ENCODE assay signal across 8 cellular contexts in genomic region chr1:32774950-32775634, GRCh38. TPM values are rescaled to one million over a fixed set of nuclear protein-coding genes. Genes with fewer than 3 reads are reported as not detected.
DNase-seq lines count a peak whose midpoint lies in the region; ATAC-seq and TF ChIP-seq lines count a peak whose summit lies in the region.

No MANE protein-coding gene starts in this region.

- peaks cover 16 to 19% of the 10 kb centered on the region in 2 donors for H3K4me1 Mint-ChIP-seq in natural killer cell

- no peaks in the 10 kb centered on the region for H3K27me3 Mint-ChIP-seq in natural killer cell (ENCODE audit: low read depth in 2 of 2)

- DNase-seq in DMS 273 treated with DMSO at 0.1 percent for 48 hours (lab: John Stamatoyannopoulos, UW) (peak; percentile 16), NCI-H226 (peak; percentile 93), dermis blood vessel endothelial cell (peak; percentile 76), natural killer cell (no peak)

- intact Hi-C loops in natural killer cell (cut with micrococcal nuclease), result no loop called here

- H3K9me3 Mint-ChIP-seq in natural killer cell, result no peaks in the 10 kb centered on the region

- H3K27ac Mint-ChIP-seq in natural killer cell, result peak overlapping the region; percentile 61 to 74

- ATAC-seq in natural killer cell (no peak), HG03342 (IDR thresholded peaks at IDR 0.05; ENCODE audit: unreplicated experiment) (no peak), HG02884 (IDR thresholded peaks at IDR 0.05; ENCODE audit: unreplicated experiment) (no peak), GM21528 (IDR thresholded peaks at IDR 0.05; ENCODE audit: low FRiP score, unreplicated experiment) (no peak), HG02870 (IDR thresholded peaks at IDR 0.05; ENCODE audit: unreplicated experiment) (no peak)

- peaks cover 4% of the 10 kb centered on the region for H3K36me3 Mint-ChIP-seq in natural killer cell

- no peak for TF ChIP-seq CTCF in natural killer cell (IDR thresholded peaks at IDR 0.05)

- no peak overlapping the region for H3K4me3 Mint-ChIP-seq in natural killer cell

RNA-seq across cellular contexts. Expression of gene YARS1, which starts 42.1 kb away (rescaled TPM):
- total RNA-seq in dermis blood vessel endothelial cell, result 63.6 and 84.0 TPM in 2 replicates
- total RNA-seq in natural killer cell, result 100 to 1,000 TPM; 163 to 223 (median 197) TPM

RNA-seq across cellular contexts. Expression of gene S100PBP, which starts 42.4 kb away (rescaled TPM):
- total RNA-seq in dermis blood vessel endothelial cell (33.7 and 50.0 TPM in 2 replicates), natural killer cell (100 to 1,000 TPM in 1 of 3 donors, 10 to 100 TPM in 2; 84.5 to 114 (median 85.5) TPM)
